18 cellular contexts compared by ENCODE assay signal in genomic region chr17:27396941-27397340, GRCh38. TPM values are rescaled to one million over a fixed set of nuclear protein-coding genes. Genes with fewer than 3 reads are reported as not detected.
DNase-seq lines count a peak whose midpoint lies in the region; ATAC-seq, FAIRE-seq and TF ChIP-seq lines count a peak whose summit lies in the region.
"Had no signal": no experiment of that assay in that cellular context is flagged by ENCODE, and none has a peak within 500 bp of the region (broad histone marks: within the 10 kb centered on the region; RNA-seq: fewer than 3 reads in every experiment).

No MANE protein-coding gene starts in this region.

- H3K27ac ChIP-seq in right cardiac atrium (ENCODE audit: low read length): no peak overlapping the region
- no peak overlapping the region for H3K27ac ChIP-seq in astrocyte (ENCODE audit: low read depth, low read length)
- H3K27ac ChIP-seq in upper lobe of right lung: no peak overlapping the region
- H3K27ac ChIP-seq: neutrophil, tibial nerve had no signal

- H3K79me2 ChIP-seq in astrocyte (ENCODE audit: insufficient read depth, low read length): no peaks in the 10 kb centered on the region

- H3K27me3 ChIP-seq in right cardiac atrium (ENCODE audit: control insufficient read depth, insufficient read depth): no peaks in the 10 kb centered on the region
- no peaks in the 10 kb centered on the region for H3K27me3 ChIP-seq in astrocyte (ENCODE audit: insufficient read depth, low read length)
- no peaks in the 10 kb centered on the region for H3K27me3 ChIP-seq in upper lobe of right lung
- H3K27me3 ChIP-seq: tibial nerve had no signal

- H3K4me1 Mint-ChIP-seq in astrocyte (ENCODE audit: low read depth, unreplicated experiment): peaks cover 5% of the 10 kb centered on the region
- H3K4me1 Mint-ChIP-seq: activated naive CD4-positive, alpha-beta T cell treated with anti-CD3 and anti-CD28 coated beads, Interleukin-2, amount 50 U/mL, for 24 hours had no signal

- no peak overlapping the region for H3K4me2 ChIP-seq in astrocyte (ENCODE audit: low read length)

- no peak overlapping the region for H3K4me3 ChIP-seq in right cardiac atrium (ENCODE audit: low read length)
- H3K4me3 ChIP-seq in astrocyte (ENCODE audit: insufficient read depth, low read depth, low read length): no peak overlapping the region
- no peak overlapping the region for H3K4me3 ChIP-seq in upper lobe of right lung
- H3K4me3 ChIP-seq: tibial nerve had no signal

- 13% methylated on average over 1 of the region's 1 CpG for WGBS in right cardiac atrium

- H3K9me3 Mint-ChIP-seq in astrocyte (ENCODE audit: unreplicated experiment): peaks cover 16% of the 10 kb centered on the region
- H3K9me3 Mint-ChIP-seq: activated naive CD4-positive, alpha-beta T cell treated with anti-CD3 and anti-CD28 coated beads, Interleukin-2, amount 50 U/mL, for 24 hours; T-helper 2 cell treated with Interferon-gamma antibody and Interleukin-4, amounts not matched to agents 5 μg/mL and 100 μg/mL, for 36 hours had no signal

- H3K9ac ChIP-seq in astrocyte (ENCODE audit: low read length): no peak overlapping the region

- FAIRE-seq in astrocyte (lab: Jason Lieb, UNC): peak; percentile 59

- no peak for TF ChIP-seq CTCF in astrocyte (IDR thresholded peaks at IDR 0.05; ENCODE audit: insufficient read depth, low read depth, low read length)
- no peak for TF ChIP-seq CTCF in upper lobe of right lung (IDR thresholded peaks at IDR 0.05)

- DNase-seq in Right ventricle myocardium inferior (ENCODE audit: missing footprints) (no peak), right cardiac atrium (no peak), astrocyte (ENCODE audit: low read depth) (peak; percentile 55), left ventricle myocardium superior (no peak), upper lobe of right lung (no peak), left colon (no peak)
- DNase-seq: activated CD4-positive, alpha-beta T cell treated with anti-CD3 and anti-CD28 coated beads for 1 hour; caudate nucleus; NCI-H1417; SHP77 treated with DMSO at 0.1 percent for 48 hours; stimulated activated CD4-positive, alpha-beta T cell treated with anti-CD3 and anti-CD28 coated beads, Interleukin-4, amount 100 ng/mL, for 4 hours had no signal

- H3K4me3 Mint-ChIP-seq in astrocyte (ENCODE audit: unreplicated experiment): no peak overlapping the region
- H3K4me3 Mint-ChIP-seq: activated naive CD4-positive, alpha-beta T cell treated with anti-CD3 and anti-CD28 coated beads, Interleukin-2, amount 50 U/mL, for 24 hours; IgD-negative memory B cell; T-helper 2 cell treated with Interferon-gamma antibody and Interleukin-4, amounts not matched to agents 5 μg/mL and 100 μg/mL, for 36 hours had no signal

- no peaks in the 10 kb centered on the region for H4K20me1 ChIP-seq in astrocyte (ENCODE audit: insufficient read depth, low read length)

- peaks cover 9% of the 10 kb centered on the region for H3K27me3 Mint-ChIP-seq in astrocyte (ENCODE audit: low read depth, unreplicated experiment)

- ATAC-seq in Right ventricle myocardium inferior (peak; percentile 31), right cardiac atrium (no peak), left ventricle myocardium superior (peak; percentile 70), upper lobe of right lung (peak; percentile 84), HG03139 (IDR thresholded peaks at IDR 0.05; ENCODE audit: unreplicated experiment) (no peak), HG03135 (IDR thresholded peaks at IDR 0.05; ENCODE audit: unreplicated experiment) (no peak), left colon (no peak)

- intact Hi-C loops in Right ventricle myocardium inferior (cut with DNase I): no loop called here
- intact Hi-C loops in right cardiac atrium (cut with DNase I): no loop called here
- intact Hi-C loops in left ventricle myocardium superior (cut with micrococcal nuclease): no loop called here
- intact Hi-C loops in upper lobe of right lung (cut with DNase I): no loop called here
- intact Hi-C loops in left colon (cut with DNase I, micrococcal nuclease): no loop called here

- no peak overlapping the region for H3K27ac Mint-ChIP-seq in astrocyte (ENCODE audit: unreplicated experiment)
- H3K27ac Mint-ChIP-seq: activated naive CD4-positive, alpha-beta T cell treated with anti-CD3 and anti-CD28 coated beads, Interleukin-2, amount 50 U/mL, for 24 hours; IgD-negative memory B cell; T-helper 2 cell treated with Interferon-gamma antibody and Interleukin-4, amounts not matched to agents 5 μg/mL and 100 μg/mL, for 36 hours had no signal

- H2AFZ ChIP-seq in astrocyte (ENCODE audit: low read depth, low read length): no peak overlapping the region

- H3K36me3 Mint-ChIP-seq in astrocyte (ENCODE audit: low read depth, unreplicated experiment): no peaks in the 10 kb centered on the region
- H3K36me3 Mint-ChIP-seq: activated naive CD4-positive, alpha-beta T cell treated with anti-CD3 and anti-CD28 coated beads, Interleukin-2, amount 50 U/mL, for 24 hours; IgD-negative memory B cell had no signal

- no peaks in the 10 kb centered on the region for H3K4me1 ChIP-seq in right cardiac atrium (ENCODE audit: control insufficient read depth, insufficient read depth, low read length)
- no peaks in the 10 kb centered on the region for H3K4me1 ChIP-seq in astrocyte (ENCODE audit: insufficient read depth, low read length)
- H3K4me1 ChIP-seq in upper lobe of right lung: peaks cover 8% of the 10 kb centered on the region
- H3K4me1 ChIP-seq: tibial nerve had no signal

- H3K9me3 ChIP-seq in right cardiac atrium (ENCODE audit: control insufficient read depth, low read length) (no peaks in the 10 kb centered on the region), astrocyte (ENCODE audit: insufficient read depth, low read depth, low read length) (peaks cover 2% of the 10 kb centered on the region), upper lobe of right lung (no peaks in the 10 kb centered on the region)
- H3K9me3 ChIP-seq: neutrophil, tibial nerve had no signal

- H3K36me3 ChIP-seq in astrocyte (ENCODE audit: insufficient read depth, low read length) (no peaks in the 10 kb centered on the region), upper lobe of right lung (no peaks in the 10 kb centered on the region)
- H3K36me3 ChIP-seq: neutrophil, tibial nerve had no signal

RNA-seq across cellular contexts. Expression of gene KSR1, which starts 59.3 kb away (rescaled TPM):
- 9.5 TPM for total RNA-seq in Right ventricle myocardium inferior
- total RNA-seq in right cardiac atrium: 10 to 100 TPM; 13.1 to 22.7 (median 14.1) TPM
- 8.7 TPM for polyA plus RNA-seq in right cardiac atrium
- total RNA-seq in astrocyte: 85.2 and 90.2 TPM in 2 replicates
- 10.2 TPM for total RNA-seq in left ventricle myocardium superior
- total RNA-seq in upper lobe of right lung: 52.5 TPM
- total RNA-seq in left colon: 10 to 100 TPM; 19.0 to 29.1 TPM

Comparison
In these comparisons a context has a peak if more than half of its experiments do, and no peak if none do; other contexts are left out.
1. ATAC-seq: peak in Right ventricle myocardium inferior (single experiment), left ventricle myocardium superior (single experiment) and upper lobe of right lung (single experiment); none in right cardiac atrium (0 of 2), HG03139 (single experiment), HG03135 (single experiment) and left colon (single experiment).